Comparison of ENCODE assay signal across 16 cellular contexts in the genomic region with DNA sequence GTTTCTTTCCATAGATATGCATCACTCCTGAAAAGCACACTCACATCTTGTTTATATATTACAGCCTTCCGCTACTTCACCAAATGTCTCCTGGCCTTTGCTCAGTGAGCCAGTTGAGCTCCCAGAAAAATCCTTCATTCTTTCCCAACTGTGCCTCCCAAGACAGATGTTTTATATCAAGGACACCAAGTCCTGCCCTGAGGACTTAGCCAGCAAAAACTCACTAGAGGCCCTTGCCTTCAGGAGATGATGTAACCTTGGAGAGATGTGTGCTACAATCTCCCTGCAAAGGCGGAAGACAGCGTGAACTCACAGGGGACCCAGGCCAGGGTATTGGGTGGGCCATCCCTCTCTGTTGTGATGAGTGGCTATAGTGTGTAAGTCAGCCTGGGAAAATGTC.
A peak's percentile ranks its signal among the peaks of the same experiment; 100 is the strongest.
DNase-seq lines count a peak whose midpoint lies in the region; ATAC-seq and TF ChIP-seq lines count a peak whose summit lies in the region.
"Had no signal": no experiment of that assay in that cellular context is flagged by ENCODE, and none has a peak within 500 bp of the region (broad histone marks: within the 10 kb centered on the region; RNA-seq: fewer than 3 reads in every experiment).

No MANE protein-coding gene starts in this region.

- H3K9me3 Mint-ChIP-seq in natural killer cell treated with Interleukin-12 subunit alpha and Interleukin-12 subunit beta and Interleukin-15 and Interleukin-18, amount 100 ng/mL, for 72 hours, result no peaks in the 10 kb centered on the region

- H3K27me3 ChIP-seq in SJSA1 (replicated peaks), result no peaks in the 10 kb centered on the region
- H3K27me3 ChIP-seq: thyroid gland had no signal

- peak; percentile 44 to 45 for ATAC-seq in natural killer cell treated with Interleukin-12 subunit alpha and Interleukin-12 subunit beta and Interleukin-15 and Interleukin-18, amount 100 ng/mL, for 72 hours
- no peak for ATAC-seq in omental fat pad (ENCODE audit: low FRiP score)
- ATAC-seq: activated T-cell treated with anti-CD3 and anti-CD28 coated beads, Interleukin-2, amount 50 U/mL, for 72 hours; T-helper 17 cell had no signal

- H3K4me1 ChIP-seq in SJSA1 (replicated peaks), result peaks cover 32% of the 10 kb centered on the region

- peaks cover 3% of the 10 kb centered on the region for H3K36me3 Mint-ChIP-seq in natural killer cell treated with Interleukin-12 subunit alpha and Interleukin-12 subunit beta and Interleukin-15 and Interleukin-18, amount 100 ng/mL, for 72 hours

- peak overlapping the region; percentile 87 for H3K27ac ChIP-seq in SJSA1
- H3K27ac ChIP-seq: thyroid gland had no signal

- no peaks in the 10 kb centered on the region for H3K9me3 ChIP-seq in SJSA1 (replicated peaks)
- H3K9me3 ChIP-seq: thyroid gland had no signal

- DNase-seq in AG09309 (ENCODE audit: low read depth) (peak; percentile 90), SJSA1 (ENCODE audit: low read depth in 1 of 2, low spot score in 2 of 2) (peak in 1 of 2 experiments; percentile 56), fibroblast of villous mesenchyme (ENCODE audit: low read depth) (peak; percentile 99), GM10266 (ENCODE audit: extremely low spot score) (no peak), omental fat pad (ENCODE audit: low spot score) (no peak), ACHN (no peak), LoVo (ENCODE audit: low spot score) (no peak)
- no peak for DNase-seq in natural killer cell treated with Interleukin-12 subunit alpha and Interleukin-12 subunit beta and Interleukin-15 and Interleukin-18, amount 100 ng/mL, for 72 hours (ENCODE audit: low spot score)
- DNase-seq: activated CD4-positive, alpha-beta T cell treated with anti-CD3 and anti-CD28 coated beads for 48 hours; activated T-cell treated with anti-CD3 and anti-CD28 coated beads, Interleukin-2, amount 50 U/mL, for 72 hours; amygdala; DMS 273 treated with DMSO at 0.1 percent for 48 hours; NCI-H1436 treated with DMSO at 0.1 percent for 48 hours; NCI-H524 treated with DMSO at 0.1 percent for 48 hours; T-helper 17 cell; thyroid gland had no signal

- TF ChIP-seq CTCF in AG09309 (IDR thresholded peaks at IDR 0.05; ENCODE audit: control insufficient read depth, insufficient read depth, low read depth, low read length, missing control alignments) (no peak), fibroblast of villous mesenchyme (IDR thresholded peaks at IDR 0.05; ENCODE audit: insufficient read depth, low read depth, low read length) (no peak), GM10266 (IDR thresholded peaks at IDR 0.05; ENCODE audit: control insufficient read depth, insufficient read depth, low read depth, missing control alignments) (no peak), omental fat pad (IDR thresholded peaks at IDR 0.05) (no peak)

- H3K36me3 ChIP-seq in SJSA1, result no peaks in the 10 kb centered on the region
- H3K36me3 ChIP-seq: thyroid gland had no signal

- H3K27ac Mint-ChIP-seq in natural killer cell treated with Interleukin-12 subunit alpha and Interleukin-12 subunit beta and Interleukin-15 and Interleukin-18, amount 100 ng/mL, for 72 hours, result no peak overlapping the region
- H3K27ac Mint-ChIP-seq: activated T-cell treated with anti-CD3 and anti-CD28 coated beads, Interleukin-2, amount 50 U/mL, for 72 hours; T-helper 17 cell had no signal

- in situ Hi-C loops in ACHN (cut with HindIII; ENCODE audit: low pct_ligation_motif_present, low pct_unique_long_range_greater_than_20kb, low sequenced_read_pairs), result no loop called here

- no peak overlapping the region for H3K4me3 ChIP-seq in AG09309 (ENCODE audit: control insufficient read depth, low read depth, low read length)
- H3K4me3 ChIP-seq in SJSA1, result no peak overlapping the region
- H3K4me3 ChIP-seq in fibroblast of villous mesenchyme (ENCODE audit: low read depth, low read length), result no peak overlapping the region
- H3K4me3 ChIP-seq: thyroid gland had no signal

- no peak overlapping the region for H3K4me3 Mint-ChIP-seq in natural killer cell treated with Interleukin-12 subunit alpha and Interleukin-12 subunit beta and Interleukin-15 and Interleukin-18, amount 100 ng/mL, for 72 hours
- H3K4me3 Mint-ChIP-seq: activated T-cell treated with anti-CD3 and anti-CD28 coated beads, Interleukin-2, amount 50 U/mL, for 72 hours; T-helper 17 cell had no signal

- peaks cover 6 to 9% of the 10 kb centered on the region in 2 donors for H3K4me1 Mint-ChIP-seq in natural killer cell treated with Interleukin-12 subunit alpha and Interleukin-12 subunit beta and Interleukin-15 and Interleukin-18, amount 100 ng/mL, for 72 hours (ENCODE audit: low read depth in 2 of 2)
- H3K4me1 Mint-ChIP-seq: T-helper 17 cell had no signal

- H3K27me3 Mint-ChIP-seq in natural killer cell treated with Interleukin-12 subunit alpha and Interleukin-12 subunit beta and Interleukin-15 and Interleukin-18, amount 100 ng/mL, for 72 hours, result peaks cover 5 to 6% of the 10 kb centered on the region in 2 donors
- H3K27me3 Mint-ChIP-seq: T-helper 17 cell had no signal

Comparison
In these comparisons a context has a peak if more than half of its experiments do, and no peak if none do; other contexts are left out.
1. DNase-seq: peak in AG09309 (single experiment) and fibroblast of villous mesenchyme (single experiment); none in natural killer cell treated with Interleukin-12 subunit alpha and Interleukin-12 subunit beta and Interleukin-15 and Interleukin-18, amount 100 ng/mL, for 72 hours (single experiment), GM10266 (single experiment), omental fat pad (single experiment), ACHN (single experiment) and LoVo (single experiment).